18 cellular contexts compared by ENCODE assay signal in the genomic region with DNA sequence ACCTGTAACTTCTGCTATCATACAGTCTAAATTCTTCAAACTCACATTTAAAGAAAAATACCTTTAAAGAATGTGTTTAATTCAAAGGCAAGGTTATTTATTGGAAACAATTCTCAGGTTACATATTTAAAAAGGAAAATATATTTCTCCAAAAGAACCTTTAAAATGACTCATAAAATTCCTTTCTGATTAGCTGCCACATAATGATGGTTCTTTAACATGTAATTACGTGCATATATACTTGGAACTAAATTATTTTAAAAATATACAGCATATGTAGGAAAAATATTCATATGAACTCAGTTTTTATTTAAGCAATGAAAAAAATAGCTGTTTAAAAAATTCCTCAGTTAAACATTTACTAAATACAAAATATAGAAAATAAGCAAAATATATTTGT.
DNase-seq lines count a peak whose midpoint lies in the region; ATAC-seq and TF ChIP-seq lines count a peak whose summit lies in the region.
"Had no signal": no experiment of that assay in that cellular context is flagged by ENCODE, and none has a peak within 500 bp of the region (broad histone marks: within the 10 kb centered on the region; RNA-seq: fewer than 3 reads in every experiment).

No MANE protein-coding gene starts in this region.

- H3K4me2 ChIP-seq in smooth muscle cell, result peak overlapping the region; percentile 1

- H3K27me3 ChIP-seq in adipocyte (replicated peaks; ENCODE audit: control insufficient read depth, insufficient read depth, low read length), result no peaks in the 10 kb centered on the region
- H3K27me3 ChIP-seq in smooth muscle cell (ENCODE audit: low read depth), result no peaks in the 10 kb centered on the region
- H3K27me3 ChIP-seq: cardiac muscle cell, left lung, spleen, stomach had no signal

- no peaks in the 10 kb centered on the region for H3K79me2 ChIP-seq in smooth muscle cell (ENCODE audit: low read depth)

- peak; percentile 39 for DNase-seq in HCEC 1CT
- DNase-seq in adipocyte (ENCODE audit: low read depth), result peak; percentile 40
- DNase-seq in fibroblast of peridontal ligament (ENCODE audit: extremely low read depth), result peak; percentile 16
- DNase-seq in smooth muscle cell (lab: John Stamatoyannopoulos, UW; ENCODE audit: unreplicated experiment), result no peak
- no peak for DNase-seq in posterior vena cava (ENCODE audit: low spot score)
- DNase-seq in activated T-cell treated with anti-CD3 and anti-CD28 coated beads for 4 hours, result no peak
- DNase-seq: activated CD4-positive, alpha-beta T cell treated with anti-CD3 and anti-CD28 coated beads, Interleukin-2, amount 10 ng/mL, durations not matched to agents 7 days and 5 days; activated CD8-positive, alpha-beta memory T cell treated with anti-CD3 and anti-CD28 coated beads, Interleukin-2, amount 50 U/mL, for 4 hours; activated effector memory CD4-positive, alpha-beta T cell treated with Interleukin-2 at 50 U/mL for 16 hours; Calu3; glutamatergic neuron; left lung; NCI-H748 treated with DMSO at 0.1 percent for 48 hours; OCI-M1; spleen; stomach had no signal

- 24% methylated on average over 1 of the region's 1 CpG for WGBS in smooth muscle cell (ENCODE audit: low lambda C conversion rate)

- H3K9me3 ChIP-seq in adipocyte (ENCODE audit: control insufficient read depth, low read length), result no peaks in the 10 kb centered on the region
- H3K9me3 ChIP-seq in smooth muscle cell (replicated peaks; ENCODE audit: low read depth), result no peaks in the 10 kb centered on the region
- H3K9me3 ChIP-seq: left lung, spleen, stomach had no signal

- H3K4me1 ChIP-seq in adipocyte (ENCODE audit: control insufficient read depth, insufficient read depth, low read length) (peaks cover 7% of the 10 kb centered on the region), smooth muscle cell (ENCODE audit: low read depth) (peaks cover 3% of the 10 kb centered on the region)
- H3K4me1 ChIP-seq: spleen had no signal

- no peak for ATAC-seq in HG03025 (IDR thresholded peaks at IDR 0.05; ENCODE audit: low FRiP score, unreplicated experiment)
- ATAC-seq: left lung had no signal

- no peak overlapping the region for H3K9ac ChIP-seq in adipocyte (ENCODE audit: low read length)
- no peak overlapping the region for H3K9ac ChIP-seq in smooth muscle cell (ENCODE audit: low read depth)

- intact Hi-C loops in posterior vena cava (cut with DNase I), result no loop called here

- H3K27ac ChIP-seq in smooth muscle cell (ENCODE audit: low read depth), result peak overlapping the region; percentile 51
- H3K27ac ChIP-seq: cardiac muscle cell, left lung, spleen, stomach had no signal

- H2AFZ ChIP-seq in smooth muscle cell (ENCODE audit: low read depth), result no peak overlapping the region

- H3K4me3 ChIP-seq in adipocyte (ENCODE audit: low read length) (no peak overlapping the region), smooth muscle cell (no peak overlapping the region)
- H3K4me3 ChIP-seq: cardiac muscle cell, left lung, spleen, stomach had no signal

- H3K36me3 ChIP-seq in adipocyte (ENCODE audit: control insufficient read depth, insufficient read depth, low read length, severe bottlenecking) (peaks cover 14% of the 10 kb centered on the region), smooth muscle cell (ENCODE audit: low read depth) (peaks cover 2% of the 10 kb centered on the region)
- H3K36me3 ChIP-seq: cardiac muscle cell had no signal

- peaks cover 7% of the 10 kb centered on the region for H4K20me1 ChIP-seq in smooth muscle cell (ENCODE audit: low read depth)

- no peak for TF ChIP-seq CTCF in smooth muscle cell (IDR thresholded peaks at IDR 0.05; ENCODE audit: borderline replicate concordance, insufficient read depth, poor library complexity, severe bottlenecking)

- H3F3A ChIP-seq in smooth muscle cell (ENCODE audit: low read depth), result no peaks in the 10 kb centered on the region

Comparison
In these comparisons a context has a peak if more than half of its experiments do, and no peak if none do; other contexts are left out.
1. DNase-seq: peak in HCEC 1CT (single experiment), adipocyte (single experiment) and fibroblast of peridontal ligament (single experiment); none in smooth muscle cell (single experiment), posterior vena cava (single experiment) and activated T-cell treated with anti-CD3 and anti-CD28 coated beads for 4 hours (single experiment).